In the genomic region with DNA sequence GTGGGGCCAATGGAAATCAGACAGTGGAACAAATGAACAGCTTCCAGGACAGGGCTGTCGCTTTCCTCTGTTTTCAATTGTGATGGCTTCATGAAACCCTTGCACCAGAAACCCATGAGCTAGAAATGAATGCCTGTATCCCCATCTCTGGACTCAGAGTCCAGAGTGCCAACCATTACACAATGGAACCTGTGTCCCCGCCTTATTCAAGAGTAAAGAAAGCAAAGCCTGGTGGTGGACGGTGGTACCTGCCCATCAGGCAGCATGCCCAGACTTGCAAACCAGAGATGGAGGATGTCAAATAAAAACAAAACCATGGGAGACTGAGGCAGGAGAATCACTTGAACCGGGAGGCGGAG, we compare ENCODE assay signal across 1 cellular context.
TF ChIP-seq lines count a peak whose summit lies in the region.

No MANE protein-coding gene starts in this region.

TF ChIP-seq in IMR-90, 13 proteins besides CTCF, POLR2A, EP300 and RAD21 (continued from another document):
- TF ChIP-seq, protein P1, sequence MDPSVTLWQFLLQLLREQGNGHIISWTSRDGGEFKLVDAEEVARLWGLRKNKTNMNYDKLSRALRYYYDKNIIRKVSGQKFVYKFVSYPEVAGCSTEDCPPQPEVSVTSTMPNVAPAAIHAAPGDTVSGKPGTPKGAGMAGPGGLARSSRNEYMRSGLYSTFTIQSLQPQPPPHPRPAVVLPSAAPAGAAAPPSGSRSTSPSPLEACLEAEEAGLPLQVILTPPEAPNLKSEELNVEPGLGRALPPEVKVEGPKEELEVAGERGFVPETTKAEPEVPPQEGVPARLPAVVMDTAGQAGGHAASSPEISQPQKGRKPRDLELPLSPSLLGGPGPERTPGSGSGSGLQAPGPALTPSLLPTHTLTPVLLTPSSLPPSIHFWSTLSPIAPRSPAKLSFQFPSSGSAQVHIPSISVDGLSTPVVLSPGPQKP (IDR thresholded peaks at IDR 0.05; ENCODE audit: borderline replicate concordance, low read depth, low read length): no peak
- TF ChIP-seq, protein P2, sequence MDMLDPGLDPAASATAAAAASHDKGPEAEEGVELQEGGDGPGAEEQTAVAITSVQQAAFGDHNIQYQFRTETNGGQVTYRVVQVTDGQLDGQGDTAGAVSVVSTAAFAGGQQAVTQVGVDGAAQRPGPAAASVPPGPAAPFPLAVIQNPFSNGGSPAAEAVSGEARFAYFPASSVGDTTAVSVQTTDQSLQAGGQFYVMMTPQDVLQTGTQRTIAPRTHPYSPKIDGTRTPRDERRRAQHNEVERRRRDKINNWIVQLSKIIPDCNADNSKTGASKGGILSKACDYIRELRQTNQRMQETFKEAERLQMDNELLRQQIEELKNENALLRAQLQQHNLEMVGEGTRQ (IDR thresholded peaks at IDR 0.05; ENCODE audit: low read depth, low read length): no peak
- TF ChIP-seq FOS (IDR thresholded peaks at IDR 0.05; ENCODE audit: low read depth, low read length) (no peak), SMC3 (IDR thresholded peaks at IDR 0.05; ENCODE audit: low read depth, low read length) (no peak), RFX5 (IDR thresholded peaks at IDR 0.05; ENCODE audit: low read depth, low read length) (no peak), NFE2L2 (IDR thresholded peaks at IDR 0.05; ENCODE audit: low read depth, low read length) (no peak), CHD1 (IDR thresholded peaks at IDR 0.05; ENCODE audit: low read depth, low read length) (no peak)
